ENCODE assay signal across 23 cellular contexts in the genomic region with DNA sequence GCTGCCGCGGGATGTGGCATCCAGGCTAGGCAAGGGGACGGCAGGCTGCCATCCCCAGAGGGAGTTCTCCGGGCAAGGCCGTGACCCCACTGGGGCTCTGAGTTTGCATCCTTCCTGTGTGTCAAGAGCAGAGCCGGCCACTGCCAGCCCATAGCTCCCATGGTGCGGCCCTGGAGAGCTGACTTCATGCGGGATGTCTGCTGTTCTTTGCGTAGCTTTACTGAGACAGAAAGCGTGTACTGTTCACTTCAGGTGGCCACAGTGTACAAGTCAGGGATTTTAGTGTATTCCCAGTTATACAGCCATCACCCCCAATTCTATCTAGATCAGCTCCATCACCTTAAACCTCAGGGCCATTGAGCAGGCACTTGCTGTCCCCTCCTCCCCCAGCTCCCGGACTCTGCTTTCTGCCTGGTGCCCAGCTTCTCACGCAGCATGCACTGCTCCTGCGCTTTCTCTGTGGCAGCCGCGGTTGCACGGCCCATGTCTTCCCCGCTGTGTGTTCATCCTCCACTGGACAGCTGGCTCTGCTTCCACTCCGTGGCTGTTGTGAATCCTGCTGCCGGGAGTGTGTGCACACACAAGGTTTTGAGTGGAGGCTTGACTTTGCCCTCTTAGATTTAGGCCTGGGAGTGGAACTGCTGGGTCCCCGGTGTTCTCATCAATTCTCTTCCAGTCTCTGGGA.
A peak's percentile ranks its signal among the peaks of the same experiment; 100 is the strongest.
DNase-seq lines count a peak whose midpoint lies in the region; TF ChIP-seq lines count a peak whose summit lies in the region.
"Had no signal": no experiment of that assay in that cellular context is flagged by ENCODE, and none has a peak within 500 bp of the region (broad histone marks: within the 10 kb centered on the region; RNA-seq: fewer than 3 reads in every experiment).

No MANE protein-coding gene starts in this region.

- H3K36me3 Mint-ChIP-seq in Calu3 (ENCODE audit: insufficient read depth, unreplicated experiment), result peaks cover 71% of the 10 kb centered on the region
- H3K36me3 Mint-ChIP-seq: CD4-positive, CD25-positive, alpha-beta regulatory T cell had no signal

- DNase-seq in Calu3 (no peak), myocyte (ENCODE audit: low read depth) (peak; percentile 13), GM10266 (ENCODE audit: extremely low spot score) (no peak)
- no peak for DNase-seq in effector CD4-positive, alpha-beta T cell
- DNase-seq in activated CD4-positive, alpha-beta T cell treated with anti-CD3 and anti-CD28 coated beads for 48 hours, result no peak
- no peak for DNase-seq in stimulated activated CD4-positive, alpha-beta T cell treated with anti-CD3 and anti-CD28 coated beads, Interleukin-4, amount 100 ng/mL, for 4 hours
- DNase-seq: CD4-positive, CD25-positive, alpha-beta regulatory T cell; DMS 273 treated with DMSO at 0.1 percent for 48 hours; DND-41; MV-4-11; NCI-H1105 treated with DMSO at 0.1 percent for 48 hours; NCI-H1694 treated with DMSO at 0.1 percent for 48 hours; NCI-H2081 treated with DMSO at 0.1 percent for 48 hours; NCI-H2171 treated with DMSO at 0.1 percent for 48 hours; NCI-H524 treated with DMSO at 0.1 percent for 48 hours; NCI-H82; OCI-M1 had no signal

- H3K27ac Mint-ChIP-seq in Calu3 (ENCODE audit: unreplicated experiment), result no peak overlapping the region
- H3K27ac Mint-ChIP-seq: B cell, GM23338 had no signal

- H3K4me3 ChIP-seq in BLaER1, result no peak overlapping the region
- H3K4me3 ChIP-seq: A549, GM23338, SJSA1 had no signal

- H4K20me1 ChIP-seq in BLaER1, result 0 out of 2 replicates have a peak, but pooled peaks cover 6% of the 10 kb centered on the region

- peak overlapping the region; percentile 95 for H3K4me2 ChIP-seq in BLaER1
- H3K4me2 ChIP-seq: A549, GM23338 had no signal

- no peaks in the 10 kb centered on the region for H3K4me1 Mint-ChIP-seq in Calu3 (ENCODE audit: low read depth, unreplicated experiment)
- H3K4me1 Mint-ChIP-seq: GM23338 had no signal

- H3K4me1 ChIP-seq in BLaER1, result peaks cover 91% of the 10 kb centered on the region
- H3K4me1 ChIP-seq: A549, SJSA1 had no signal

- H3K27me3 Mint-ChIP-seq in Calu3 (ENCODE audit: unreplicated experiment), result no peaks in the 10 kb centered on the region
- H3K27me3 Mint-ChIP-seq: B cell; CD4-positive, CD25-positive, alpha-beta regulatory T cell had no signal

- intact Hi-C loops in Calu3 (cut with micrococcal nuclease; ENCODE audit: unreplicated experiment), result no loop called here

- H3K36me3 ChIP-seq in BLaER1, result peaks cover 39% of the 10 kb centered on the region

- no peak overlapping the region for H3K4me3 Mint-ChIP-seq in Calu3 (ENCODE audit: low read depth, unreplicated experiment)
- H3K4me3 Mint-ChIP-seq: B cell; CD4-positive, CD25-positive, alpha-beta regulatory T cell; GM23338 had no signal

- BruUV-seq in Calu3 (replicated peaks; lab: Mats Ljungman, UMichigan), result TSS peak; percentile 11

- CTCF ChIA-PET in Calu3 (lab: Charles Lee), result no interaction called here

- H3K27ac ChIP-seq in BLaER1 (peak overlapping the region; percentile 99), angular gyrus (ENCODE audit: low read depth, low read length) (peak overlapping the region; percentile 38)
- H3K27ac ChIP-seq: A549, SJSA1 had no signal

- TF ChIP-seq CTCF in Calu3 (IDR thresholded peaks at IDR 0.05; ENCODE audit: unreplicated experiment), result no peak
- no peak for TF ChIP-seq CTCF in GM10266 (IDR thresholded peaks at IDR 0.05; ENCODE audit: control insufficient read depth, insufficient read depth, low read depth, missing control alignments)

- no peaks in the 10 kb centered on the region for H3K9me3 ChIP-seq in BLaER1
- H3K9me3 ChIP-seq: A549, SJSA1 had no signal

- no peaks in the 10 kb centered on the region for H3K9me3 Mint-ChIP-seq in Calu3 (ENCODE audit: low read depth, unreplicated experiment)
- H3K9me3 Mint-ChIP-seq: CD4-positive, CD25-positive, alpha-beta regulatory T cell; GM23338 had no signal

- no peaks in the 10 kb centered on the region for H3K27me3 ChIP-seq in BLaER1

- peak overlapping the region; percentile 35; the same call in 1 of the 2 replicates for H3K9ac ChIP-seq in BLaER1
